In the genomic region with DNA sequence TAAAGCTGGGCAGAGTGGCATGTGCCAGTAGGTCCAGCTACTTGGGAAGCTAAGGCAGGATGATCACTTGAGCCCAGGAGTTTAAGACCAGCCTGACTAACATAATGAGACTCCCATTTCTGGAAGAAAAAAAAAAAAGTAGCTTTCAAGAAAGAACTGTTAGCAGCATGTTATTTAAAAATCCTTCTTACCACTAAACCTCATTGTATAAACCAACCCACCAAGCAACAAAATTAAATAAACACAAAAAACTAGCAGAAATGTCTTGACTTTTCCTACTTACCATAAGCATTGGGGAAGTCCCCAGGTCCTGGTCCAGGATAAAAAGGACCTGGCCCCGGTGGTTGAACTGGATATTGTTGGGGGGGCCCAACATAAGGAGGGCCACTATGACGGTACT, we compare ENCODE assay signal across 27 cellular contexts.
"Had no signal": no experiment of that assay in that cellular context is flagged by ENCODE, and none has a peak within 500 bp of the region (broad histone marks: within the 10 kb centered on the region; RNA-seq: fewer than 3 reads in every experiment).

No MANE protein-coding gene starts in this region.

- H3K4me2 ChIP-seq: neural progenitor cell had no signal

- H3K4me1 Mint-ChIP-seq: neural progenitor cell; stimulated activated naive B cell treated with anti-CD40 and anti-IgM and Interleukin-4, amounts not matched to agents 10 μg/mL and 1 μg/mL and 100 μg/mL, for 72 hours had no signal

- H3K9me3 ChIP-seq: ovary, psoas muscle, right lobe of liver, sigmoid colon, stomach, thoracic aorta, thyroid gland, tibial nerve, upper lobe of left lung, uterus had no signal

- H2AFZ ChIP-seq: neural progenitor cell, parathyroid adenoma had no signal

- H3K27ac Mint-ChIP-seq: natural killer cell; nephron; neural progenitor cell; progenitor cell of endocrine pancreas; stimulated activated effector memory CD8-positive, alpha-beta T cell treated with anti-CD3 and anti-CD28 coated beads, Interleukin-12 subunit alpha, Interleukin-12 subunit beta, amount 100 ng/mL, for 72 hours; stimulated activated naive B cell treated with anti-CD40 and anti-IgM and Interleukin-4, amounts not matched to agents 10 μg/mL and 1 μg/mL and 100 μg/mL, for 72 hours; stimulated activated naive CD8-positive, alpha-beta T cell treated with anti-CD3 and anti-CD28 coated beads, Interleukin-15, Interleukin-2, amounts not matched to agents 100 ng/mL and 50 ng/mL, for 24 hours had no signal

- H3K27me3 ChIP-seq: neural progenitor cell, ovary, right lobe of liver, sigmoid colon, stomach, thyroid gland, tibial nerve, upper lobe of left lung, uterus had no signal

- H3K27ac ChIP-seq: neural progenitor cell, ovary, parathyroid adenoma, psoas muscle, right lobe of liver, sigmoid colon, stomach, thoracic aorta, thyroid gland, tibial nerve, upper lobe of left lung, uterus had no signal

- H3K27me3 Mint-ChIP-seq: progenitor cell of endocrine pancreas; stimulated activated naive B cell treated with anti-CD40 and anti-IgM and Interleukin-4, amounts not matched to agents 10 μg/mL and 1 μg/mL and 100 μg/mL, for 72 hours; stimulated activated naive CD8-positive, alpha-beta T cell treated with anti-CD3 and anti-CD28 coated beads, Interleukin-15, Interleukin-2, amounts not matched to agents 100 ng/mL and 50 ng/mL, for 24 hours had no signal

- H3K4me3 Mint-ChIP-seq: natural killer cell; nephron; neural progenitor cell; stimulated activated effector memory CD8-positive, alpha-beta T cell treated with anti-CD3 and anti-CD28 coated beads, Interleukin-12 subunit alpha, Interleukin-12 subunit beta, amount 100 ng/mL, for 72 hours; stimulated activated naive B cell treated with anti-CD40 and anti-IgM and Interleukin-4, amounts not matched to agents 10 μg/mL and 1 μg/mL and 100 μg/mL, for 72 hours; stimulated activated naive CD8-positive, alpha-beta T cell treated with anti-CD3 and anti-CD28 coated beads, Interleukin-15, Interleukin-2, amounts not matched to agents 100 ng/mL and 50 ng/mL, for 24 hours had no signal

- H3K36me3 Mint-ChIP-seq: natural killer cell had no signal

- H3K4me1 ChIP-seq: neural progenitor cell, right lobe of liver, uterus had no signal

- H3K36me3 ChIP-seq: ovary, right lobe of liver, sigmoid colon, thoracic aorta, thyroid gland, uterus had no signal

- DNase-seq: natural killer cell; occipital lobe; ovary; psoas muscle; right cardiac atrium; right lobe of liver; sigmoid colon; small intestine; stimulated activated CD4-positive, alpha-beta T cell treated with anti-CD3 and anti-CD28 coated beads, Interleukin-15, amount 100 ng/mL, for 24 hours; stimulated activated CD4-positive, alpha-beta T cell treated with anti-CD3 and anti-CD28 coated beads, Interleukin-2, amount 100 ng/mL, for 24 hours; stimulated activated CD4-positive, alpha-beta T cell treated with anti-CD3 and anti-CD28 coated beads, Interleukin-2, amount 100 ng/mL, for 48 hours; stimulated activated CD4-positive, alpha-beta T cell treated with anti-CD3 and anti-CD28 coated beads, Interleukin-4, amount 100 ng/mL, for 24 hours; stimulated activated naive B cell treated with anti-CD40 and anti-IgM and Interleukin-4, amounts not matched to agents 10 μg/mL and 1 μg/mL and 100 μg/mL, for 72 hours; stimulated activated naive CD4-positive, alpha-beta T cell treated with Interleukin-2 at 50 U/mL for 16 hours; stomach; thyroid gland; trophoblast cell; upper lobe of left lung; uterus had no signal

- H3K9me3 Mint-ChIP-seq: natural killer cell; nephron; neural progenitor cell; stimulated activated effector memory CD8-positive, alpha-beta T cell treated with anti-CD3 and anti-CD28 coated beads, Interleukin-12 subunit alpha, Interleukin-12 subunit beta, amount 100 ng/mL, for 72 hours; stimulated activated naive B cell treated with anti-CD40 and anti-IgM and Interleukin-4, amounts not matched to agents 10 μg/mL and 1 μg/mL and 100 μg/mL, for 72 hours; stimulated activated naive CD8-positive, alpha-beta T cell treated with anti-CD3 and anti-CD28 coated beads, Interleukin-15, Interleukin-2, amounts not matched to agents 100 ng/mL and 50 ng/mL, for 24 hours had no signal

- H3K4me3 ChIP-seq: neural progenitor cell, ovary, psoas muscle, right lobe of liver, sigmoid colon, stomach, thoracic aorta, thyroid gland, tibial nerve, upper lobe of left lung, uterus had no signal

- H3K9ac ChIP-seq: neural progenitor cell, parathyroid adenoma had no signal
